In the genomic region with DNA sequence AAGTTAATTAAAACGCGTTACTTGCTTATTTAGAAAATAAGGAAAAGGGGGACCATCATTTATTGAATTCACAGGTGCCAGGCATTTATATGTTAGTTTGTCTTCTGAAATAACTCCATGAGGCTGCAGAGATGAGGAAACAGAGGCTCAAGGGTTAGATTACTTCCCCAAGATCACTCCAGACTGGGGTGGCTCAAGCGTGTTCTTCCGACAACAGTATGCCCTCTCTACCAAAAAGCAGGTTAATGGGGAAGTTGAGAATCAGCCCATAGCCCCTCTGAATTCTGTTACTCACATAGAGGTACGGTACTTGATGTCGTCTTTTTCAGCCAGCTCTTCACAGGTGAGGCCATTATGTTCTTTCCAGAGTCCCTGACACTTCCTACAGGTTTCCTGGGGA, we compare ENCODE assay signal across 22 cellular contexts. TPM values are rescaled to one million over a fixed set of nuclear protein-coding genes. Genes with fewer than 3 reads are reported as not detected.
DNase-seq lines count a peak whose midpoint lies in the region; ATAC-seq and TF ChIP-seq lines count a peak whose summit lies in the region.
"Had no signal": no experiment of that assay in that cellular context is flagged by ENCODE, and none has a peak within 500 bp of the region (broad histone marks: within the 10 kb centered on the region; RNA-seq: fewer than 3 reads in every experiment).

No MANE protein-coding gene starts in this region.

- no peaks in the 10 kb centered on the region for H4K20me1 ChIP-seq in neural progenitor cell (ENCODE audit: low read depth)

- H3F3A ChIP-seq in neural progenitor cell (ENCODE audit: low read depth) = peaks cover 12% of the 10 kb centered on the region

- H3K27ac Mint-ChIP-seq in MCF 10A (ENCODE audit: low read depth, unreplicated experiment) (peak overlapping the region; percentile 25), chondrocyte (ENCODE audit: unreplicated experiment) (peak overlapping the region; percentile 17), neural progenitor cell (no peak overlapping the region)
- H3K27ac Mint-ChIP-seq: CD4-positive, CD25-positive, alpha-beta regulatory T cell; GM23338 had no signal

- H2AFZ ChIP-seq in neural progenitor cell (replicated peaks) = no peak overlapping the region
- H2AFZ ChIP-seq: GM23338 had no signal

- no peaks in the 10 kb centered on the region for H3K79me2 ChIP-seq in neural progenitor cell (ENCODE audit: low read depth)

- H3K4me3 ChIP-seq in breast epithelium = no peak overlapping the region
- no peak overlapping the region for H3K4me3 ChIP-seq in neural progenitor cell
- no peak overlapping the region for H3K4me3 ChIP-seq in WERI-Rb-1 (ENCODE audit: low read depth, low read length)
- H3K4me3 ChIP-seq: GM23338 had no signal

- no peak for ATAC-seq in HG03139 (IDR thresholded peaks at IDR 0.05; ENCODE audit: unreplicated experiment)
- ATAC-seq: GM23338, Panc1 had no signal

- no peak overlapping the region for H3K4me3 Mint-ChIP-seq in MCF 10A (ENCODE audit: unreplicated experiment)
- no peak overlapping the region for H3K4me3 Mint-ChIP-seq in chondrocyte (ENCODE audit: unreplicated experiment)
- H3K4me3 Mint-ChIP-seq in neural progenitor cell = no peak overlapping the region
- H3K4me3 Mint-ChIP-seq: CD4-positive, CD25-positive, alpha-beta regulatory T cell; GM23338 had no signal

- H3K27me3 ChIP-seq in breast epithelium (no peaks in the 10 kb centered on the region), neural progenitor cell (no peaks in the 10 kb centered on the region), WERI-Rb-1 (ENCODE audit: insufficient read depth, low read depth, severe bottlenecking) (no peaks in the 10 kb centered on the region)
- H3K27me3 ChIP-seq: BE2C had no signal

- H3K36me3 Mint-ChIP-seq in MCF 10A (ENCODE audit: insufficient read depth, unreplicated experiment) (peaks cover 41% of the 10 kb centered on the region), chondrocyte (ENCODE audit: low read depth) (peaks cover 10% of the 10 kb centered on the region), neural progenitor cell (peaks cover 40% of the 10 kb centered on the region)

- CTCF ChIA-PET in MCF 10A (lab: Yijun Ruan, JAX) = interaction anchor here (0.5 to 1.1 kb wide), 3 partner anchors 9 to 783 kb away, joined by 3 read pairs; no protein-coding TSS in a partner anchor

- no peak overlapping the region for H3K27ac ChIP-seq in breast epithelium
- peak overlapping the region; percentile 76 for H3K27ac ChIP-seq in neural progenitor cell
- H3K27ac ChIP-seq in WERI-Rb-1 = no peak overlapping the region

- H3K4me1 ChIP-seq in breast epithelium (no peaks in the 10 kb centered on the region), neural progenitor cell (peaks cover 9% of the 10 kb centered on the region)
- H3K4me1 ChIP-seq: BE2C had no signal

- BruUV-seq in MCF 10A (replicated peaks; lab: Mats Ljungman, UMichigan) = no TSS peak

- no peak for TF ChIP-seq POLR2A in breast epithelium (IDR thresholded peaks at IDR 0.05)

- POLR2A ChIA-PET in MCF 10A (lab: Yijun Ruan, JAX) = interaction anchor here (1.1 kb wide), 1 partner anchor 41 kb away, joined by 3 read pairs; no protein-coding TSS in a partner anchor

- H3K4me2 ChIP-seq in neural progenitor cell = peak overlapping the region; percentile 9
- H3K4me2 ChIP-seq: GM23338 had no signal

- H3K4me1 Mint-ChIP-seq in MCF 10A (ENCODE audit: insufficient read depth, unreplicated experiment) (peaks cover 1% of the 10 kb centered on the region), chondrocyte (ENCODE audit: low read depth) (peaks cover 11% of the 10 kb centered on the region), neural progenitor cell (peaks cover 12% of the 10 kb centered on the region)

- H3K27me3 Mint-ChIP-seq in MCF 10A (ENCODE audit: insufficient read depth, unreplicated experiment) (no peaks in the 10 kb centered on the region), chondrocyte (ENCODE audit: low read depth) (no peaks in the 10 kb centered on the region), neural progenitor cell (ENCODE audit: insufficient read depth, low read depth) (peaks cover 4% of the 10 kb centered on the region)
- H3K27me3 Mint-ChIP-seq: CD4-positive, CD25-positive, alpha-beta regulatory T cell had no signal

- H3K36me3 ChIP-seq in breast epithelium (no peaks in the 10 kb centered on the region), neural progenitor cell (no peaks in the 10 kb centered on the region), WERI-Rb-1 (peaks cover 42% of the 10 kb centered on the region)

- H3K9ac ChIP-seq in neural progenitor cell = no peak overlapping the region

- intact Hi-C loops in MCF 10A (cut with micrococcal nuclease) (no loop called here), breast epithelium (cut with DNase I; ENCODE audit: low total_unique reads) (no loop called here)

- no peak for TF ChIP-seq CTCF in MCF 10A (IDR thresholded peaks at IDR 0.05; ENCODE audit: unreplicated experiment)
- no peak for TF ChIP-seq CTCF in breast epithelium (IDR thresholded peaks at IDR 0.05)
- no peak for TF ChIP-seq CTCF in chondrocyte (IDR thresholded peaks at IDR 0.05)
- TF ChIP-seq CTCF in neural progenitor cell (IDR thresholded peaks at IDR 0.05) = no peak
- TF ChIP-seq CTCF in WERI-Rb-1 (IDR thresholded peaks at IDR 0.05; ENCODE audit: low read depth, low read length) = no peak

- DNase-seq in MCF 10A (ENCODE audit: unreplicated experiment) (no peak), breast epithelium (ENCODE audit: low spot score in 2 of 2) (no peak), chondrocyte (ENCODE audit: low spot score) (no peak), neural progenitor cell (ENCODE audit: low spot score) (no peak), Kasumi-1 (lab: John Stamatoyannopoulos, UW) (no peak), WERI-Rb-1 (no peak)
- DNase-seq: BE2C; CD4-positive, CD25-positive, alpha-beta regulatory T cell; EL; GF-D8; HCEC 1CT; KG1; MV-4-11; NCI-H1694 treated with DMSO at 0.1 percent for 48 hours; NCI-H2081 treated with DMSO at 0.1 percent for 48 hours; NCI-H2171 treated with DMSO at 0.1 percent for 48 hours; NCI-H524 treated with DMSO at 0.1 percent for 48 hours; NCI-H82; SIG-M5 had no signal

- H3K9me3 ChIP-seq in breast epithelium (no peaks in the 10 kb centered on the region), neural progenitor cell (ENCODE audit: low read depth) (no peaks in the 10 kb centered on the region), WERI-Rb-1 (ENCODE audit: severe bottlenecking) (no peaks in the 10 kb centered on the region)
- H3K9me3 ChIP-seq: BE2C had no signal

- no peaks in the 10 kb centered on the region for H3K9me3 Mint-ChIP-seq in MCF 10A (ENCODE audit: unreplicated experiment)
- H3K9me3 Mint-ChIP-seq in chondrocyte (ENCODE audit: low read depth) = no peaks in the 10 kb centered on the region
- H3K9me3 Mint-ChIP-seq in neural progenitor cell = no peaks in the 10 kb centered on the region
- H3K9me3 Mint-ChIP-seq: CD4-positive, CD25-positive, alpha-beta regulatory T cell; GM23338 had no signal

RNA-seq across cellular contexts. Expression of gene FSCN1, which starts 59.5 kb away (rescaled TPM):
- 148 and 169 TPM in 2 replicates for total RNA-seq in MCF 10A (2022)
- total RNA-seq in breast epithelium = 10 to 100 TPM; 17.9 to 24.9 (median 22.9) TPM
- 166 to 210 TPM (median 167 TPM) in 3 replicates for total RNA-seq in chondrocyte
- total RNA-seq in neural progenitor cell (ENCODE audit: low replicate concordance) = 76.3 and 256 TPM in 2 replicates
